ENCODE assay signal across 26 cellular contexts in the genomic region with DNA sequence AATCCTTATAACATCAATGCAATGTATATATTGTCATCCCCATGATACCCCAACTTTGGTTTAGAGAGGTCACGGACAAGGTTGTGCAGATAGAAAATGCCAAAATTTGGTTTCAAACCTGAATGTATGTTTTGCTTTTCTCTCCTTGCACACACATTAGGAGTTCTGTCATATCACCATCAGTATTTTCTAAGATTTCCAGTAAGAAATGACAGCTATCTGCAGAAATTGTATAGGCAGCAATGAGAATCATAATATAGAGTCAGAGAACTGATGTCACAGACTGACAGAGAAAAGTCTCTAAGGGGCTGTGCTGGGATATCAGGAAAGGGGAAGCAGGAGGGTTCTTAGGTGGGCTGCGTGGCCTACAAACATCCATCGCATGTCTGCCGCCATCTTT.
DNase-seq lines count a peak whose midpoint lies in the region; ATAC-seq, FAIRE-seq and TF ChIP-seq lines count a peak whose summit lies in the region.
"Had no signal": no experiment of that assay in that cellular context is flagged by ENCODE, and none has a peak within 500 bp of the region (broad histone marks: within the 10 kb centered on the region; RNA-seq: fewer than 3 reads in every experiment).

No MANE protein-coding gene starts in this region.

- H3K4ac ChIP-seq in H1 (replicated peaks; ENCODE audit: insufficient read length, low read depth, low read length): no peak overlapping the region

- no peak overlapping the region for H4K8ac ChIP-seq in H1 (ENCODE audit: extremely low read depth, insufficient read depth, low read length)

- peak overlapping the region in 2 of 3 donors; percentile 44 to 57 for H3K27ac Mint-ChIP-seq in CD4-positive, CD25-positive, alpha-beta regulatory T cell
- 0 out of 2 replicates have a peak overlapping the region, but pooled peaks have one; percentile 52 for H3K27ac Mint-ChIP-seq in GM23338
- H3K27ac Mint-ChIP-seq: CD14-positive monocyte; CD8-positive, alpha-beta T cell had no signal

- TF ChIP-seq EP300 in H1 (IDR thresholded peaks at IDR 0.05; ENCODE audit: borderline replicate concordance in 1 of 2, low read depth in 2 of 2, low read length in 2 of 2): no peak
- peak; percentile 89 for TF ChIP-seq EP300 in neural cell (conservative IDR thresholded peaks at IDR 0.05; ENCODE audit: poor library complexity, severe bottlenecking)
- TF ChIP-seq EP300 in esophagus muscularis mucosa (IDR thresholded peaks at IDR 0.05): no peak

- no peak for FAIRE-seq in H1 (lab: Jason Lieb, UNC)
- FAIRE-seq: A204.1, D721Med, G401.6, GM12878, GM12892, GM18507 had no signal

- H3K27me3 ChIP-seq in CD4-positive, CD25-positive, alpha-beta regulatory T cell (ENCODE audit: control insufficient read depth, insufficient read depth, low read length): no peaks in the 10 kb centered on the region
- H3K27me3 ChIP-seq in GM23338 (ENCODE audit: insufficient read depth) (no peaks in the 10 kb centered on the region), H1 (replicated peaks in 1 of 4; ENCODE audit: control insufficient read depth in 3 of 4, extremely low read depth in 1 of 4, insufficient read depth in 3 of 4, low read length in 3 of 4) (no peaks in the 10 kb centered on the region), neural cell (ENCODE audit: insufficient read depth, low read depth, low read length) (no peaks in the 10 kb centered on the region), esophagus muscularis mucosa (no peaks in the 10 kb centered on the region)
- H3K27me3 ChIP-seq: BE2C, BLaER1 had no signal

- H2BK20ac ChIP-seq in H1 (ENCODE audit: low read length): no peak overlapping the region

- H3K27me3 Mint-ChIP-seq in CD4-positive, CD25-positive, alpha-beta regulatory T cell: no peaks in the 10 kb centered on the region
- peaks cover 4% of the 10 kb centered on the region for H3K27me3 Mint-ChIP-seq in GM23338 (ENCODE audit: insufficient read depth, low read depth, poor library complexity)
- H3K27me3 Mint-ChIP-seq: CD4-positive, alpha-beta T cell had no signal

- H3K27ac ChIP-seq in CD4-positive, CD25-positive, alpha-beta regulatory T cell (ENCODE audit: insufficient read depth, low read length, poor library complexity, severe bottlenecking): no peak overlapping the region
- H3K27ac ChIP-seq in GM23338 (ENCODE audit: low read depth) (no peak overlapping the region), H1 (ENCODE audit: low read depth, low read length) (no peak overlapping the region), neural cell (ENCODE audit: low read length) (no peak overlapping the region), esophagus muscularis mucosa (replicated peaks in 1 of 4) (no peak overlapping the region)
- H3K27ac ChIP-seq: BLaER1 had no signal

- no peaks in the 10 kb centered on the region for H3K23me2 ChIP-seq in H1 (ENCODE audit: low read depth, low read length)

- POLR2A ChIA-PET in H1 (lab: Charles Lee; ENCODE audit: partially characterized antibody): interaction anchor here (0.7 to 1.4 kb wide), 3 partner anchors 8 to 12 kb away, joined by 3 read pairs; no protein-coding TSS in a partner anchor

- 0 out of 2 replicates have a peak overlapping the region, but pooled peaks have one; percentile 6 for H2BK5ac ChIP-seq in H1 (ENCODE audit: low read depth, low read length)

- no peak overlapping the region for H3K23ac ChIP-seq in H1 (ENCODE audit: insufficient read length)

- TF ChIP-seq RAD21 in H1 (IDR thresholded peaks at IDR 0.05 in 1 of 2, conservative IDR thresholded peaks at IDR 0.05 in 1 of 2; ENCODE audit: low read depth in 2 of 2, low read length in 2 of 2) (no peak), neural cell (conservative IDR thresholded peaks at IDR 0.05) (no peak)

- CTCF ChIA-PET in H1 (lab: Charles Lee; ENCODE audit: partially characterized antibody): no interaction called here

- H2BK12ac ChIP-seq in H1 (ENCODE audit: low read depth, low read length): 0 out of 2 replicates have a peak overlapping the region, but pooled peaks have one; percentile 28

- peaks cover 2 to 17% (median 8%) of the 10 kb centered on the region in 7 donors for H3K9me3 Mint-ChIP-seq in CD4-positive, CD25-positive, alpha-beta regulatory T cell
- peaks cover 11% of the 10 kb centered on the region for H3K9me3 Mint-ChIP-seq in GM23338

- H3K9me2 ChIP-seq in GM23338 (ENCODE audit: insufficient read depth): peaks cover 13% of the 10 kb centered on the region; the same call in 1 of the 2 replicates
- no peaks in the 10 kb centered on the region for H3K9me2 ChIP-seq in neural cell (ENCODE audit: insufficient read depth, low read length)

- H2AFZ ChIP-seq in GM23338: no peak overlapping the region
- no peak overlapping the region for H2AFZ ChIP-seq in H1 (ENCODE audit: low read length)
- no peak overlapping the region for H2AFZ ChIP-seq in neural cell (ENCODE audit: low read depth, low read length)

- H3K36me3 ChIP-seq in CD4-positive, CD25-positive, alpha-beta regulatory T cell (ENCODE audit: control insufficient read depth, insufficient read depth, low read length): no peaks in the 10 kb centered on the region
- no peaks in the 10 kb centered on the region; the same call in 1 of the 2 replicates for H3K36me3 ChIP-seq in GM23338 (ENCODE audit: insufficient read depth)
- no peaks in the 10 kb centered on the region for H3K36me3 ChIP-seq in H1 (ENCODE audit: control insufficient read depth in 2 of 4, insufficient read depth in 4 of 4, low read length in 3 of 4)
- no peaks in the 10 kb centered on the region for H3K36me3 ChIP-seq in neural cell (ENCODE audit: insufficient read depth, low read length)
- peaks cover 0 to 2% (median 0%) of the 10 kb centered on the region in 4 donors for H3K36me3 ChIP-seq in esophagus muscularis mucosa
- H3K36me3 ChIP-seq: BE2C, BLaER1 had no signal

- H3K9me3 ChIP-seq in CD4-positive, CD25-positive, alpha-beta regulatory T cell (ENCODE audit: control insufficient read depth in 2 of 2, low read length in 2 of 2): peaks cover 5 to 11% of the 10 kb centered on the region in 2 experiments
- H3K9me3 ChIP-seq in H1 (ENCODE audit: insufficient read depth in 2 of 2, low read depth in 1 of 2, low read length in 1 of 2) (peaks cover 3 to 5% of the 10 kb centered on the region in 2 experiments), neural cell (ENCODE audit: low read length) (no peaks in the 10 kb centered on the region), esophagus muscularis mucosa (peaks cover 0 to 3% (median 0%) of the 10 kb centered on the region in 4 donors)
- H3K9me3 ChIP-seq: BE2C, Caco-2 had no signal

- ATAC-seq in CD4-positive, CD25-positive, alpha-beta regulatory T cell (ENCODE audit: low read depth in 2 of 2): no peak
- ATAC-seq in GM23338: no peak
- ATAC-seq in GM21447 (IDR thresholded peaks at IDR 0.05; ENCODE audit: unreplicated experiment): no peak
- ATAC-seq: CD8-positive, alpha-beta T cell; GM12878 had no signal

- peaks cover 4% of the 10 kb centered on the region for H3K4me1 ChIP-seq in CD4-positive, CD25-positive, alpha-beta regulatory T cell (ENCODE audit: control insufficient read depth, insufficient read depth, low read length, poor library complexity, severe bottlenecking)
- H3K4me1 ChIP-seq in GM23338 (ENCODE audit: insufficient read depth) (peaks cover 5% of the 10 kb centered on the region), H1 (replicated peaks in 1 of 4; ENCODE audit: control insufficient read depth in 3 of 4, insufficient read depth in 4 of 4, low read length in 3 of 4) (no peaks in the 10 kb centered on the region; a peak in 1 of 7 replicates), esophagus muscularis mucosa (no peaks in the 10 kb centered on the region)
- H3K4me1 ChIP-seq: BE2C, BLaER1, Caco-2 had no signal

- H3K14ac ChIP-seq in H1 (ENCODE audit: insufficient read length): no peak overlapping the region

- H3K79me2 ChIP-seq in GM23338 (replicated peaks; ENCODE audit: insufficient read depth): no peaks in the 10 kb centered on the region
- H3K79me2 ChIP-seq in H1 (ENCODE audit: control insufficient read depth in 1 of 2, insufficient read depth in 2 of 2, low read length in 2 of 2): no peaks in the 10 kb centered on the region
- no peaks in the 10 kb centered on the region for H3K79me2 ChIP-seq in neural cell (replicated peaks; ENCODE audit: insufficient read depth, low read length)

- H3K56ac ChIP-seq in H1 (replicated peaks; ENCODE audit: insufficient read length, low read depth, low read length): no peak overlapping the region

- peaks cover 48% of the 10 kb centered on the region for H3K36me3 Mint-ChIP-seq in CD4-positive, CD25-positive, alpha-beta regulatory T cell
- peaks cover 21% of the 10 kb centered on the region; the same call in 2 of the 3 replicates for H3K36me3 Mint-ChIP-seq in GM23338 (ENCODE audit: low read depth)

- H2BK120ac ChIP-seq in H1 (replicated peaks; ENCODE audit: low read depth, low read length): no peak overlapping the region

- H3K4me2 ChIP-seq in GM23338 (no peak overlapping the region), H1 (ENCODE audit: insufficient read depth in 1 of 2, low read depth in 2 of 2, low read length in 2 of 2) (no peak overlapping the region), neural cell (ENCODE audit: low read length) (no peak overlapping the region)
- H3K4me2 ChIP-seq: BLaER1 had no signal

- H4K20me1 ChIP-seq in GM23338 (replicated peaks; ENCODE audit: insufficient read depth) (no peaks in the 10 kb centered on the region), H1 (replicated peaks in 1 of 2; ENCODE audit: control insufficient read depth in 1 of 2, insufficient read depth in 2 of 2, low read length in 2 of 2) (no peaks in the 10 kb centered on the region), neural cell (ENCODE audit: insufficient read depth) (no peaks in the 10 kb centered on the region)
- H4K20me1 ChIP-seq: BLaER1 had no signal

- no peak for TF ChIP-seq POLR2A in H1 (IDR thresholded peaks at IDR 0.05; ENCODE audit: control extremely low read depth in 1 of 2, low read depth in 2 of 2, low read length in 2 of 2)
- no peak for TF ChIP-seq POLR2A in esophagus muscularis mucosa (IDR thresholded peaks at IDR 0.05; ENCODE audit: low read depth)

- no peak overlapping the region for H3K18ac ChIP-seq in H1 (ENCODE audit: extremely low read depth, low read length)

- H3K4me3 Mint-ChIP-seq in CD4-positive, CD25-positive, alpha-beta regulatory T cell: peak overlapping the region in 2 of 4 donors; percentile 8 to 65
- no peak overlapping the region for H3K4me3 Mint-ChIP-seq in GM23338
- H3K4me3 Mint-ChIP-seq: CD14-positive monocyte; CD4-positive, alpha-beta T cell; CD8-positive, alpha-beta T cell had no signal

- peaks cover 26 to 46% (median 31%) of the 10 kb centered on the region in 4 donors for H3K4me1 Mint-ChIP-seq in CD4-positive, CD25-positive, alpha-beta regulatory T cell
- peaks cover 6% of the 10 kb centered on the region; the same call in 2 of the 3 replicates for H3K4me1 Mint-ChIP-seq in GM23338
- H3K4me1 Mint-ChIP-seq: CD14-positive monocyte had no signal

- H3K79me1 ChIP-seq in H1 (ENCODE audit: low read depth, low read length): no peaks in the 10 kb centered on the region

- no peak overlapping the region for H2AK5ac ChIP-seq in H1 (ENCODE audit: low read depth, low read length)

- TF ChIP-seq CTCF in GM23338 (conservative IDR thresholded peaks at IDR 0.05; ENCODE audit: low read depth in 2 of 2): no peak
- TF ChIP-seq CTCF in H1 (IDR thresholded peaks at IDR 0.05; ENCODE audit: control extremely low read depth in 1 of 3, insufficient read depth in 1 of 3, low read depth in 1 of 3, low read length in 3 of 3): no peak
- TF ChIP-seq CTCF in neural cell (IDR thresholded peaks at IDR 0.05; ENCODE audit: poor library complexity, severe bottlenecking): no peak
- no peak for TF ChIP-seq CTCF in esophagus muscularis mucosa (IDR thresholded peaks at IDR 0.05)

- H4K5ac ChIP-seq in H1 (ENCODE audit: insufficient read length, low read depth, low read length): no peak overlapping the region

- H3K4me3 ChIP-seq in CD4-positive, CD25-positive, alpha-beta regulatory T cell (ENCODE audit: low read depth, low read length): no peak overlapping the region
- no peak overlapping the region for H3K4me3 ChIP-seq in GM23338
- no peak overlapping the region for H3K4me3 ChIP-seq in H1 (ENCODE audit: extremely low read depth in 1 of 4, insufficient read depth in 2 of 4, low read depth in 3 of 4, low read length in 4 of 4)
- no peak overlapping the region for H3K4me3 ChIP-seq in neural cell (ENCODE audit: low read length)
- no peak overlapping the region for H3K4me3 ChIP-seq in esophagus muscularis mucosa
- H3K4me3 ChIP-seq: BLaER1, GM12878 had no signal

- H3F3A ChIP-seq in GM23338 (replicated peaks; ENCODE audit: low read depth) (no peaks in the 10 kb centered on the region), neural cell (ENCODE audit: insufficient read depth, low read length, poor library complexity, severe bottlenecking) (no peaks in the 10 kb centered on the region)

- no peak overlapping the region for H3K9ac ChIP-seq in H1 (replicated peaks in 1 of 4; ENCODE audit: extremely low read depth in 1 of 4, low read depth in 3 of 4, low read length in 3 of 4)
- no peak overlapping the region for H3K9ac ChIP-seq in neural cell (ENCODE audit: low read length)
- H3K9ac ChIP-seq: BLaER1 had no signal

- intact Hi-C loops in esophagus muscularis mucosa (cut with DNase I): no loop called here

- no peak overlapping the region for H4K91ac ChIP-seq in H1 (replicated peaks; ENCODE audit: insufficient read length, low read length)

- DNase-seq in CD4-positive, CD25-positive, alpha-beta regulatory T cell: no peak
- DNase-seq in GM23338 (ENCODE audit: low spot score): no peak
- no peak for DNase-seq in H1 (ENCODE audit: low read depth in 1 of 2, low spot score in 2 of 2)
- no peak for DNase-seq in esophagus muscularis mucosa (ENCODE audit: extremely low spot score)
- no peak for DNase-seq in NAMALWA (ENCODE audit: low spot score)
- DNase-seq in HUDEP-2 (lab: John Stamatoyannopoulos, UW; ENCODE audit: unreplicated experiment in 76 of 76): no peak
- DNase-seq: 8988T; ACHN; BE2C; C1 segment of cervical spinal cord; Caco-2; Calu3; CD4-positive, alpha-beta T cell; CD8-positive, alpha-beta T cell; DMS79 treated with DMSO at 0.1 percent for 48 hours; GF-D8 had no signal

- no peak overlapping the region for H2BK15ac ChIP-seq in H1 (ENCODE audit: low read length)

- 100% methylated on average over 4 of the region's 4 CpGs; no CpG with 5 or more reads in 1 of the 2 experiments for WGBS in H1 (ENCODE audit: extremely low coverage in 1 of 2, insufficient coverage in 1 of 2, insufficient read length in 1 of 2, insufficient replicate concordance in 2 of 2, low coverage in 1 of 2, low lambda C conversion rate in 2 of 2, missing lambda C conversion rate in 1 of 2), 2 experiments
- 98% methylated on average over 4 of the region's 4 CpGs for WGBS in esophagus muscularis mucosa
